Comparison of ENCODE assay signal across 15 cellular contexts in the genomic region with DNA sequence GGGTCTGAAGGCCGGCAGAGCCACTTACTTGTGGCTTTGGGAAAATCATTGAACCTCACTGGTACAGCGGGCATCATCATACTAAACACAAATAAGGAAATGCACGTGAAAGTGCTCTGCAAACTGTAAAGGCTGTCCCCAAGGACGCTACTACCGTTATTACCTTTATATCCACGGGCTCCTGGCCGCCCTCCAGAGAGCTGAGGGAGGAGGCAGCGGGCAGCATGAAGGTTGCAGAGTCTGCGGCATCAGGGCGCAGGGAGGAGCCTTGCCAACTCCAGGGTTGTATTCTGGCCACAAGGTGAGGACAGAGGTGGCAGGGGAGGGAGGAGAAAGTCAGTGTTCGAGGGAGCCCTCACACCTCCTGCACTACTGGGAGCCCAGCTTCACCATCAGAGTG.
"Had no signal": no experiment of that assay in that cellular context is flagged by ENCODE, and none has a peak within 500 bp of the region (broad histone marks: within the 10 kb centered on the region; RNA-seq: fewer than 3 reads in every experiment).

No MANE protein-coding gene starts in this region.

- H3K9me3 ChIP-seq: psoas muscle, right lobe of liver, tibial artery had no signal

- FAIRE-seq: colon had no signal

- H3K4me3 ChIP-seq: heart left ventricle, psoas muscle, right lobe of liver, spleen, tibial artery had no signal

- H3K4me1 ChIP-seq: foreskin keratinocyte, heart left ventricle, psoas muscle, right lobe of liver, spleen had no signal

- ATAC-seq: foreskin keratinocyte, psoas muscle, right lobe of liver had no signal

- H3K36me3 ChIP-seq: right lobe of liver, spleen, tibial artery had no signal

- DNase-seq: cerebellar nuclear complex; dermis blood vessel endothelial cell; foreskin keratinocyte; heart left ventricle; hippocampal formation; mammary epithelial cell; psoas muscle; retina; right lobe of liver; spleen; stimulated activated CD4-positive, alpha-beta T cell treated with anti-CD3 and anti-CD28 coated beads, Interleukin-15, amount 100 ng/mL, for 24 hours; stimulated activated CD4-positive, alpha-beta T cell treated with anti-CD3 and anti-CD28 coated beads, Interleukin-1b, Interleukin-23, amount 100 ng/mL, for 48 hours; stimulated activated CD4-positive, alpha-beta T cell treated with anti-CD3 and anti-CD28 coated beads, Interleukin-4, amount 100 ng/mL, for 24 hours; tibial artery had no signal

- H3K27ac ChIP-seq: foreskin keratinocyte, heart left ventricle, psoas muscle, right lobe of liver, spleen, tibial artery had no signal

- H3K27me3 ChIP-seq: heart left ventricle, right lobe of liver, tibial artery had no signal
